12 cellular contexts compared by ENCODE assay signal in the genomic region with DNA sequence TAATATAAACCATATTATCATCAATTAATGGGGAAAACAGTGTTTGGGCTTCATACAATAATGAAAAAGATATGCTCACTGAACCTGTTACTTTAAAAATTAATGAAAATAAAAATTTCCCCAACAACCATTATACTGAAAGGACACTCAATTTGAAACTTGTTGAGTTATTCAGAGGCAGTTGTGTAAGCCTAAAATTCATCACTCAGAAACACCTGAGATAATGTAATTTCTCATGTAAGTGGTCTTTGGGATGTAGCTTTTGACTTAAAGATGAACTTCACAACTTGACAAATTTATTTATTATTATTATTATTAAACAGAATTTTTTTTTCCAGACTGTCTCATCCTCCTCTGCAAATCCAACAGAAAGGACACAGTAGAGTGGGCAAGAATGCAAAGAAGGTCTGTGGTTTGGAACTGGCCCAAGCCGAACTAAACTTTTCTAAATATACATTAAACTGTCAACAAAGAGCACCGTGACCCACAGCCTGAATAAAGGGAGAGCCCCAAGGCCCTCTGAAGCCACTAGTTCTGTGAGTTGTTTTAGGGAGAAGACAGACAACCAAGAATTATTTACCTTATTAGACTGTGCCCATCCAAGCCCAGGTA. TPM values are rescaled to one million over a fixed set of nuclear protein-coding genes. Genes with fewer than 3 reads are reported as not detected.
DNase-seq lines count a peak whose midpoint lies in the region; ATAC-seq, FAIRE-seq and TF ChIP-seq lines count a peak whose summit lies in the region.
"Had no signal": no experiment of that assay in that cellular context is flagged by ENCODE, and none has a peak within 500 bp of the region (broad histone marks: within the 10 kb centered on the region; RNA-seq: fewer than 3 reads in every experiment).

No MANE protein-coding gene starts in this region.

- H3K9me3 ChIP-seq in OCI-LY1 (ENCODE audit: low read length) (no peaks in the 10 kb centered on the region; the same call in 1 of the 2 replicates), trophoblast cell (ENCODE audit: insufficient read depth, low read depth, low read length) (no peaks in the 10 kb centered on the region)

- H3K4ac ChIP-seq in trophoblast cell (ENCODE audit: low read depth, low read length) = no peak overlapping the region

- peak; percentile 68 for ATAC-seq in GM19467 (IDR thresholded peaks at IDR 0.05; ENCODE audit: unreplicated experiment)
- ATAC-seq in HG02981 (IDR thresholded peaks at IDR 0.05; ENCODE audit: unreplicated experiment) = peak; percentile 77

- FAIRE-seq in GM12891 (lab: Jason Lieb, UNC) = peak; percentile 23

- H2BK12ac ChIP-seq in trophoblast cell (ENCODE audit: low read length) = no peak overlapping the region

- no peak overlapping the region for H3K14ac ChIP-seq in trophoblast cell (ENCODE audit: low read length)

- H3K79me1 ChIP-seq in trophoblast cell (ENCODE audit: low read length) = peaks cover 3% of the 10 kb centered on the region

- H2AFZ ChIP-seq in OCI-LY1 (ENCODE audit: low read length) = no peak overlapping the region
- no peak overlapping the region for H2AFZ ChIP-seq in trophoblast cell (ENCODE audit: insufficient read depth, low read length, poor library complexity)

- DNase-seq in GM12891 (ENCODE audit: insufficient read length, low spot score) = no peak
- DNase-seq in occipital lobe (lab: John Stamatoyannopoulos, UW) = no peak
- DNase-seq in NCI-H2107 (lab: John Stamatoyannopoulos, UW) = no peak
- no peak for DNase-seq in iPS-NIHi11 (ENCODE audit: low spot score)
- no peak for DNase-seq in trophoblast cell
- DNase-seq: Kasumi-1, naive B cell, T-helper 2 cell had no signal

- H4K8ac ChIP-seq in trophoblast cell (ENCODE audit: low read depth, low read length) = no peak overlapping the region

- H3K36me3 ChIP-seq in OCI-LY1 (ENCODE audit: insufficient read depth, low read length) = no peaks in the 10 kb centered on the region
- H3K36me3 ChIP-seq in trophoblast cell (ENCODE audit: control insufficient read depth in 1 of 2, insufficient read depth in 2 of 2, low read length in 2 of 2) = no peaks in the 10 kb centered on the region

- no peaks in the 10 kb centered on the region for H3K27me3 ChIP-seq in OCI-LY1 (ENCODE audit: insufficient read depth, low read length)
- no peaks in the 10 kb centered on the region for H3K27me3 ChIP-seq in trophoblast cell (ENCODE audit: insufficient read depth, low read length)

- no peak overlapping the region for H2AK5ac ChIP-seq in trophoblast cell (ENCODE audit: low read length)

- no peak overlapping the region for H2BK5ac ChIP-seq in trophoblast cell (ENCODE audit: low read depth, low read length, poor library complexity)

- no peak overlapping the region for H4K12ac ChIP-seq in trophoblast cell (ENCODE audit: low read depth, low read length)

- TF ChIP-seq CTCF in OCI-LY1 (IDR thresholded peaks at IDR 0.05; ENCODE audit: low read length) = no peak

- no peaks in the 10 kb centered on the region for H3K9me2 ChIP-seq in OCI-LY1 (ENCODE audit: low read depth, low read length)

- no peak overlapping the region for H4K91ac ChIP-seq in trophoblast cell (ENCODE audit: low read depth, low read length)

- H2BK120ac ChIP-seq in trophoblast cell (ENCODE audit: insufficient read depth, low read length, poor library complexity) = no peak overlapping the region

- no peaks in the 10 kb centered on the region for H3F3A ChIP-seq in OCI-LY1 (ENCODE audit: insufficient read depth, low read length)

- H3K23ac ChIP-seq in trophoblast cell (ENCODE audit: low read length) = no peak overlapping the region

- peak overlapping the region; percentile 37 for H3K4me3 ChIP-seq in OCI-LY1 (ENCODE audit: low read depth, low read length, poor library complexity, severe bottlenecking)
- H3K4me3 ChIP-seq in trophoblast cell (ENCODE audit: low read depth, low read length) = no peak overlapping the region

- no peak for TF ChIP-seq POLR2A in GM12891 (IDR thresholded peaks at IDR 0.05; ENCODE audit: low read depth, low read length)

- H3K9ac ChIP-seq in OCI-LY1 (ENCODE audit: low read length) (peak overlapping the region; percentile 61), trophoblast cell (ENCODE audit: low read length) (no peak overlapping the region)

- H3K79me2 ChIP-seq in OCI-LY1 (ENCODE audit: insufficient read depth, low read length) (no peaks in the 10 kb centered on the region), trophoblast cell (ENCODE audit: control insufficient read depth, insufficient read depth, low read length, poor library complexity) (no peaks in the 10 kb centered on the region)

- peak overlapping the region; percentile 92 for H3K27ac ChIP-seq in OCI-LY1 (ENCODE audit: low read depth, low read length, poor library complexity, severe bottlenecking)
- H3K27ac ChIP-seq in trophoblast cell (ENCODE audit: low read depth, low read length) = no peak overlapping the region

- H3K4me1 ChIP-seq in OCI-LY1 (ENCODE audit: insufficient read depth, low read length, severe bottlenecking) = peaks cover 61% of the 10 kb centered on the region
- H3K4me1 ChIP-seq in trophoblast cell (ENCODE audit: control insufficient read depth in 1 of 2, insufficient read depth in 2 of 2, low read length in 2 of 2) = no peaks in the 10 kb centered on the region

- H3K4me2 ChIP-seq in OCI-LY1 (ENCODE audit: low read length) (peak overlapping the region; percentile 54), trophoblast cell (ENCODE audit: low read length) (no peak overlapping the region)

- no CpG with 5 or more reads among the region's 2 CpGs for WGBS in trophoblast cell (ENCODE audit: extremely low coverage, insufficient coverage, insufficient read length)

- H3K18ac ChIP-seq in trophoblast cell (ENCODE audit: low read length) = no peak overlapping the region

- no peaks in the 10 kb centered on the region for H4K20me1 ChIP-seq in OCI-LY1 (ENCODE audit: insufficient read depth, low read length)

TF ChIP-seq in GM12891, 5 proteins besides CTCF, POLR2A, EP300 and RAD21:
- TF ChIP-seq PAX5 (IDR thresholded peaks at IDR 0.05; ENCODE audit: insufficient read depth, low read length, severe bottlenecking) = no peak
- no peak for TF ChIP-seq TAF1 (IDR thresholded peaks at IDR 0.05; ENCODE audit: low read depth, low read length)
- no peak for TF ChIP-seq POU2F2 (IDR thresholded peaks at IDR 0.05; ENCODE audit: low read depth, low read length)
- TF ChIP-seq SPI1 (IDR thresholded peaks at IDR 0.05; ENCODE audit: low read depth, low read length) = no peak
- TF ChIP-seq POLR2AphosphoS5 (IDR thresholded peaks at IDR 0.05; ENCODE audit: low read depth, low read length) = no peak

RNA-seq across cellular contexts. Expression of a gene that starts 32.2 kb away (rescaled TPM):
- 0.14 TPM for polyA plus RNA-seq in GM12891 (2012; ENCODE audit: low read depth, missing spikeins)
- total RNA-seq in occipital lobe = 0.62 TPM
- polyA plus RNA-seq in trophoblast cell (2013) = 11.4 and 13.4 TPM in 2 replicates
- total RNA-seq: B cell had no signal
